ENCODE assay signal across 1 cellular context in the genomic region with DNA sequence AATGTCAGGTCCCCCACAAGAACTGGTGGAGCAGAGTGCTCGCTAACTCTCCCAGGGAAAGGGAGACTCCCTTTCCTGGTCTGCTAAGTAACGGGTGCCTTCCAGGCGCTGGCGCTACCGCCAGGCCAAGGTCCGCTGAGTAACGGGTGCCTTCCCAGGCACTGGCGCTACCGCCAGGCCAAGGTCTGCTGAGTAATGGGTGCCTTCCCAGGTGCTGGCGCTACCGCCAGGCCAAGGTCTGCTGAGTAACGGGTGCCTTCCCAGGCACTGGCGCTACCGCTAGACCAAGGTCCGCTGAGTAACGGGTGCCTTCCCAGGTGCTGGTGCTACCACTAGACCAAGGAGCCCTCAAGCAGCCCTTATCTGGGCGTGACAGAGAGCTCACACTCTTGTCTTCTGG.
TF ChIP-seq lines count a peak whose summit lies in the region.

No MANE protein-coding gene starts in this region.

TF ChIP-seq in K562, 482 proteins besides CTCF, POLR2A, EP300 and RAD21:
- TF ChIP-seq ZFX (CRISPR knock-in tag; IDR thresholded peaks at IDR 0.05), result peak; percentile 17; the same call in 1 of the 2 replicates
